ENCODE assay signal across 12 cellular contexts in genomic region chr2:152466041-152466440, GRCh38.
DNase-seq lines count a peak whose midpoint lies in the region; ATAC-seq and TF ChIP-seq lines count a peak whose summit lies in the region.
"Had no signal": no experiment of that assay in that cellular context is flagged by ENCODE, and none has a peak within 500 bp of the region (broad histone marks: within the 10 kb centered on the region; RNA-seq: fewer than 3 reads in every experiment).

No MANE protein-coding gene starts in this region.

- WGBS in aorta, 2 donors: 66 to 72% methylated on average over 6 of the region's 6 CpGs

- H2AFZ ChIP-seq in Karpas-422 (ENCODE audit: low read length): no peak overlapping the region

- H3K36me3 Mint-ChIP-seq in nephron (ENCODE audit: low read depth): no peaks in the 10 kb centered on the region

- H3K9me2 ChIP-seq in Karpas-422 (replicated peaks; ENCODE audit: insufficient read depth, low read length): no peaks in the 10 kb centered on the region

- no peaks in the 10 kb centered on the region for H3K27me3 ChIP-seq in WERI-Rb-1 (ENCODE audit: insufficient read depth, low read depth, severe bottlenecking)
- H3K27me3 ChIP-seq in aorta (ENCODE audit: control insufficient read depth in 1 of 2, insufficient read depth in 2 of 2, low read length in 1 of 2): no peaks in the 10 kb centered on the region
- no peaks in the 10 kb centered on the region for H3K27me3 ChIP-seq in Karpas-422 (ENCODE audit: low read length)

- no peaks in the 10 kb centered on the region for H3K9me3 Mint-ChIP-seq in nephron
- H3K9me3 Mint-ChIP-seq: activated T-helper 17 cell treated with anti-CD3 and anti-CD28 coated beads, Interleukin-2, amount 50 U/mL, for 72 hours had no signal

- ATAC-seq in HG03378 (IDR thresholded peaks at IDR 0.05; ENCODE audit: unreplicated experiment) (peak; percentile 33), aorta (ENCODE audit: low FRiP score) (no peak)
- ATAC-seq: activated T-helper 17 cell treated with anti-CD3 and anti-CD28 coated beads, Interleukin-2, amount 50 U/mL, for 72 hours had no signal

- H3K9me3 ChIP-seq in WERI-Rb-1 (ENCODE audit: severe bottlenecking) (no peaks in the 10 kb centered on the region), aorta (ENCODE audit: control insufficient read depth, low read length) (no peaks in the 10 kb centered on the region), Karpas-422 (ENCODE audit: low read length) (no peaks in the 10 kb centered on the region)
- H3K9me3 ChIP-seq: left ventricle myocardium inferior had no signal

- H3K4me1 ChIP-seq in aorta (ENCODE audit: control insufficient read depth in 1 of 2, insufficient read depth in 2 of 2, low read length in 2 of 2): peaks cover 9 to 27% of the 10 kb centered on the region in 2 donors
- H3K4me1 ChIP-seq in Karpas-422 (ENCODE audit: low read length): peaks cover 7% of the 10 kb centered on the region

- H3K4me3 ChIP-seq in GM12865 (ENCODE audit: low read depth, low read length) (no peak overlapping the region), WERI-Rb-1 (ENCODE audit: low read depth, low read length) (no peak overlapping the region), aorta (ENCODE audit: low read length in 2 of 2) (no peak overlapping the region), Karpas-422 (ENCODE audit: low read length) (no peak overlapping the region)
- H3K4me3 ChIP-seq: left ventricle myocardium inferior had no signal

- no peaks in the 10 kb centered on the region for H4K20me1 ChIP-seq in Karpas-422 (ENCODE audit: insufficient read depth, low read depth, low read length)

- peaks cover 82% of the 10 kb centered on the region for H3K4me1 Mint-ChIP-seq in nephron
- H3K4me1 Mint-ChIP-seq: activated T-helper 17 cell treated with anti-CD3 and anti-CD28 coated beads, Interleukin-2, amount 50 U/mL, for 72 hours had no signal

- DNase-seq in GM12865 (ENCODE audit: low read depth) (peak; percentile 75), WERI-Rb-1 (no peak), aorta (no peak), Karpas-422 (no peak), NCI-H1694 treated with DMSO at 0.1 percent for 48 hours (lab: John Stamatoyannopoulos, UW) (no peak), NCI-H526 treated with DMSO at 0.1 percent for 48 hours (lab: John Stamatoyannopoulos, UW) (no peak)
- DNase-seq: DND-41, left ventricle myocardium inferior, SW 1271 had no signal

- H3K4me3 Mint-ChIP-seq in nephron: no peak overlapping the region
- H3K4me3 Mint-ChIP-seq: activated T-helper 17 cell treated with anti-CD3 and anti-CD28 coated beads, Interleukin-2, amount 50 U/mL, for 72 hours had no signal

- no peak overlapping the region for H3K4me2 ChIP-seq in Karpas-422 (ENCODE audit: low read depth, low read length, poor library complexity, severe bottlenecking)

- H3K36me3 ChIP-seq in WERI-Rb-1: no peaks in the 10 kb centered on the region
- H3K36me3 ChIP-seq in aorta (ENCODE audit: control insufficient read depth in 1 of 2, insufficient read depth in 2 of 2, low read length in 1 of 2): no peaks in the 10 kb centered on the region
- H3K36me3 ChIP-seq in Karpas-422 (ENCODE audit: insufficient read depth, low read length): no peaks in the 10 kb centered on the region
- H3K36me3 ChIP-seq: left ventricle myocardium inferior had no signal

- H3K27ac Mint-ChIP-seq in nephron: peak overlapping the region; percentile 81 to 95 (median 81)
- H3K27ac Mint-ChIP-seq: activated T-helper 17 cell treated with anti-CD3 and anti-CD28 coated beads, Interleukin-2, amount 50 U/mL, for 72 hours had no signal

- intact Hi-C loops in aorta (cut with DNase I): no loop called here

- no peak overlapping the region for H3K9ac ChIP-seq in Karpas-422 (ENCODE audit: low read length)

- H3K27ac ChIP-seq in WERI-Rb-1 (peak overlapping the region; percentile 77), aorta (ENCODE audit: low read depth in 1 of 2, low read length in 2 of 2) (no peak overlapping the region), Karpas-422 (ENCODE audit: low read length) (no peak overlapping the region)

- H3K27me3 Mint-ChIP-seq in nephron (ENCODE audit: low read depth): no peaks in the 10 kb centered on the region

- TF ChIP-seq CTCF in GM12865 (IDR thresholded peaks at IDR 0.05; ENCODE audit: insufficient read depth, low read depth, low read length, missing control alignments) (peak; percentile 12), WERI-Rb-1 (IDR thresholded peaks at IDR 0.05; ENCODE audit: low read depth, low read length) (no peak), nephron (IDR thresholded peaks at IDR 0.05; ENCODE audit: unreplicated experiment in 3 of 3) (no peak)

- no peaks in the 10 kb centered on the region for H3K79me2 ChIP-seq in Karpas-422 (ENCODE audit: low read length)
